Comparison of ENCODE assay signal across 16 cellular contexts in genomic region chr9:88197016-88197415, GRCh38. TPM values are rescaled to one million over a fixed set of nuclear protein-coding genes. Genes with fewer than 3 reads are reported as not detected.
DNase-seq lines count a peak whose midpoint lies in the region; ATAC-seq, FAIRE-seq and TF ChIP-seq lines count a peak whose summit lies in the region.
"Had no signal": no experiment of that assay in that cellular context is flagged by ENCODE, and none has a peak within 500 bp of the region (broad histone marks: within the 10 kb centered on the region; RNA-seq: fewer than 3 reads in every experiment).

No MANE protein-coding gene starts in this region.

- no peak overlapping the region for H3K4me3 ChIP-seq in adrenal gland
- H3K4me3 ChIP-seq: thyroid gland had no signal

- no peaks in the 10 kb centered on the region for H3K9me3 Mint-ChIP-seq in type B pancreatic cell
- no peaks in the 10 kb centered on the region for H3K9me3 Mint-ChIP-seq in activated CD4-positive, alpha-beta T cell treated with anti-CD3 and anti-CD28 coated beads, Interleukin-2, amount 10 ng/mL, durations not matched to agents 24 days and 14 days

- no peaks in the 10 kb centered on the region for H3K4me1 ChIP-seq in adrenal gland (replicated peaks in 1 of 2)
- H3K4me1 ChIP-seq: thyroid gland had no signal

- TF ChIP-seq CTCF in adrenal gland (IDR thresholded peaks at IDR 0.05) (no peak), type B pancreatic cell (conservative IDR thresholded peaks at IDR 0.05) (no peak)

- H3K27me3 Mint-ChIP-seq in type B pancreatic cell, result no peaks in the 10 kb centered on the region
- peaks cover 32% of the 10 kb centered on the region for H3K27me3 Mint-ChIP-seq in activated CD4-positive, alpha-beta T cell treated with anti-CD3 and anti-CD28 coated beads, Interleukin-2, amount 10 ng/mL, durations not matched to agents 24 days and 14 days

- H3K36me3 Mint-ChIP-seq in type B pancreatic cell, result no peaks in the 10 kb centered on the region
- no peaks in the 10 kb centered on the region for H3K36me3 Mint-ChIP-seq in activated CD4-positive, alpha-beta T cell treated with anti-CD3 and anti-CD28 coated beads, Interleukin-2, amount 10 ng/mL, durations not matched to agents 24 days and 14 days (ENCODE audit: low read depth)
- H3K36me3 Mint-ChIP-seq: activated CD8-positive, alpha-beta memory T cell treated with anti-CD3 and anti-CD28 coated beads, Interleukin-2, amount 10 ng/mL, durations not matched to agents 7 days and 5 days had no signal

- no peaks in the 10 kb centered on the region for H3K36me3 ChIP-seq in adrenal gland (replicated peaks in 1 of 2)
- H3K36me3 ChIP-seq: thyroid gland had no signal

- H3K4me3 Mint-ChIP-seq in type B pancreatic cell, result no peak overlapping the region
- no peak overlapping the region for H3K4me3 Mint-ChIP-seq in activated CD4-positive, alpha-beta T cell treated with anti-CD3 and anti-CD28 coated beads, Interleukin-2, amount 10 ng/mL, durations not matched to agents 24 days and 14 days
- H3K4me3 Mint-ChIP-seq: activated CD8-positive, alpha-beta memory T cell treated with anti-CD3 and anti-CD28 coated beads, Interleukin-2, amount 10 ng/mL, durations not matched to agents 7 days and 5 days had no signal

- ATAC-seq in left colon (no peak), GM18517 (IDR thresholded peaks at IDR 0.05; ENCODE audit: unreplicated experiment) (no peak)
- ATAC-seq: activated CD8-positive, alpha-beta memory T cell treated with anti-CD3 and anti-CD28 coated beads, Interleukin-2, amount 10 ng/mL, durations not matched to agents 7 days and 5 days; left cardiac atrium had no signal

- peak overlapping the region; percentile 43 for H3K27ac Mint-ChIP-seq in type B pancreatic cell
- H3K27ac Mint-ChIP-seq in activated CD4-positive, alpha-beta T cell treated with anti-CD3 and anti-CD28 coated beads, Interleukin-2, amount 10 ng/mL, durations not matched to agents 24 days and 14 days, result no peak overlapping the region
- H3K27ac Mint-ChIP-seq: activated CD8-positive, alpha-beta memory T cell treated with anti-CD3 and anti-CD28 coated beads, Interleukin-2, amount 10 ng/mL, durations not matched to agents 7 days and 5 days had no signal

- no peaks in the 10 kb centered on the region for H3K27me3 ChIP-seq in adrenal gland
- H3K27me3 ChIP-seq: thyroid gland had no signal

- H3K4me1 Mint-ChIP-seq in type B pancreatic cell (ENCODE audit: unreplicated experiment), result peaks cover 21% of the 10 kb centered on the region
- H3K4me1 Mint-ChIP-seq in activated CD4-positive, alpha-beta T cell treated with anti-CD3 and anti-CD28 coated beads, Interleukin-2, amount 10 ng/mL, durations not matched to agents 24 days and 14 days, result no peaks in the 10 kb centered on the region
- H3K4me1 Mint-ChIP-seq: activated CD8-positive, alpha-beta memory T cell treated with anti-CD3 and anti-CD28 coated beads, Interleukin-2, amount 10 ng/mL, durations not matched to agents 7 days and 5 days had no signal

- FAIRE-seq in H54 (lab: Jason Lieb, UNC), result peak; percentile 87

- peak; percentile 40 for DNase-seq in H54 (ENCODE audit: insufficient read length, low spot score)
- DNase-seq in adrenal gland, result peak in 6 of 7 donors; percentile 24 to 64 (median 36)
- peak; percentile 92 for DNase-seq in iris pigment epithelial cell (ENCODE audit: low read depth)
- no peak for DNase-seq in type B pancreatic cell (ENCODE audit: extremely low spot score, unreplicated experiment)
- no peak for DNase-seq in left colon
- DNase-seq in activated CD4-positive, alpha-beta T cell treated with anti-CD3 and anti-CD28 coated beads, Interleukin-2, amount 10 ng/mL, durations not matched to agents 24 days and 14 days, result no peak
- DNase-seq: activated CD8-positive, alpha-beta memory T cell treated with anti-CD3 and anti-CD28 coated beads, Interleukin-2, amount 10 ng/mL, durations not matched to agents 7 days and 5 days; amniotic stem cell; erythroblast; left cardiac atrium; NCI-H1105 treated with DMSO at 0.1 percent for 48 hours; NCI-H526; thyroid gland had no signal

- H3K27ac ChIP-seq in adrenal gland, result no peak overlapping the region
- H3K27ac ChIP-seq: HL-60, thyroid gland had no signal

- 37 to 42% (median 39%) methylated on average over 3 of the region's 3 CpGs for WGBS in adrenal gland, 4 donors

- intact Hi-C loops in adrenal gland (cut with DNase I) (no loop called here), left colon (cut with DNase I, micrococcal nuclease) (no loop called here)
- intact Hi-C loops in activated CD4-positive, alpha-beta T cell treated with anti-CD3 and anti-CD28 coated beads, Interleukin-2, amount 10 ng/mL, durations not matched to agents 24 days and 14 days (cut with micrococcal nuclease), result no loop called here

- H3K9me3 ChIP-seq in adrenal gland (replicated peaks in 1 of 3), result no peaks in the 10 kb centered on the region
- H3K9me3 ChIP-seq: thyroid gland had no signal

- TF ChIP-seq POLR2A in H54 (IDR thresholded peaks at IDR 0.05; ENCODE audit: low read depth, low read length), result no peak
- TF ChIP-seq POLR2A in adrenal gland (IDR thresholded peaks at IDR 0.05), result no peak

RNA-seq across cellular contexts. Expression of gene SPATA31C2, which starts 58.7 kb away (rescaled TPM):
- total RNA-seq in adrenal gland (not detected), type B pancreatic cell (ENCODE audit: low replicate concordance) (not detected in 2 replicates), left colon (not detected)
- not detected for polyA plus RNA-seq in adrenal gland
- total RNA-seq in activated CD4-positive, alpha-beta T cell treated with anti-CD3 and anti-CD28 coated beads, Interleukin-2, amount 10 ng/mL, durations not matched to agents 24 days and 14 days, result 0.09 and 0.24 TPM in 2 replicates
- total RNA-seq: activated CD8-positive, alpha-beta memory T cell treated with anti-CD3 and anti-CD28 coated beads, Interleukin-2, amount 10 ng/mL, durations not matched to agents 7 days and 5 days; left cardiac atrium; T-helper 2 cell treated with Interferon-gamma antibody and Interleukin-4, amounts not matched to agents 100 ng/mL and 5 ng/mL, for 36 hours had no signal

Comparison
In these comparisons a context has a peak if more than half of its experiments do, and no peak if none do; other contexts are left out.
1. DNase-seq: peak in H54 (single experiment), adrenal gland (6 of 7) and iris pigment epithelial cell (single experiment); none in type B pancreatic cell (single experiment), left colon (0 of 2) and activated CD4-positive, alpha-beta T cell treated with anti-CD3 and anti-CD28 coated beads, Interleukin-2, amount 10 ng/mL, durations not matched to agents 24 days and 14 days (single experiment).